ENCODE assay signal across 1 cellular context in the genomic region with DNA sequence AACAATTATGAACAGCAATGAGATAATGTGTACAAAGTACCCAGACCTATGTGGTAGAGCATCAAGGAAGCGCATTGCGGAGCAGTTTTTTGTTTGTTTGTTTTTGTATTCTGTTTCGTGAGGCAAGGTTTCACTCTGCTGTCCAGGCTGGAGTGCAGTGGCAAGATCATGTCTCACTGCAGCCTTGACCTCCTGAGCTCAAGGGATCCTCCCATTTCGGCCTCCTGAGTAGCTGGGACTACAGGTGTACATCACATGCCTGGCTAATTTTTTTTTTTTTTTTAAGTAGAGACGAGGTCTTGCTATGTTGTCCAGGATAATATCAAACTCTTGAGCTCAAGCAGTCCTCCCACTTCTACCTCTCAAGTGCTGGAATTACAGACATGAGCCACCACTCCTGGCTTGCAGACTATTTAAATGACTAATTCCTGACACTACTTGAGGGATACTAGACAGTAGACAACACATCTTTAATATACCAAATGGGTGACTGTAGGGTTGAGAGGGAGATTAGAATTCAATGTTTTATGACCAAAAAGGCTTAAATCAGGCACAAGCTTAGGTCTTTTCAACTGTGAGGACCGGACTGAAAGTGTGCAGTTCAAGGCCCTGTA.
TF ChIP-seq lines count a peak whose summit lies in the region.

No MANE protein-coding gene starts in this region.

TF ChIP-seq in IMR-90, 13 proteins besides CTCF, POLR2A, EP300 and RAD21:
- TF ChIP-seq, protein P1, sequence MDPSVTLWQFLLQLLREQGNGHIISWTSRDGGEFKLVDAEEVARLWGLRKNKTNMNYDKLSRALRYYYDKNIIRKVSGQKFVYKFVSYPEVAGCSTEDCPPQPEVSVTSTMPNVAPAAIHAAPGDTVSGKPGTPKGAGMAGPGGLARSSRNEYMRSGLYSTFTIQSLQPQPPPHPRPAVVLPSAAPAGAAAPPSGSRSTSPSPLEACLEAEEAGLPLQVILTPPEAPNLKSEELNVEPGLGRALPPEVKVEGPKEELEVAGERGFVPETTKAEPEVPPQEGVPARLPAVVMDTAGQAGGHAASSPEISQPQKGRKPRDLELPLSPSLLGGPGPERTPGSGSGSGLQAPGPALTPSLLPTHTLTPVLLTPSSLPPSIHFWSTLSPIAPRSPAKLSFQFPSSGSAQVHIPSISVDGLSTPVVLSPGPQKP (IDR thresholded peaks at IDR 0.05; ENCODE audit: borderline replicate concordance, low read depth, low read length), result no peak
- TF ChIP-seq FOS (IDR thresholded peaks at IDR 0.05; ENCODE audit: low read depth, low read length), result 0 out of 2 replicates have a peak, but pooled peaks have one; percentile 26
